Comparison of ENCODE assay signal across 14 cellular contexts in genomic region chr2:98307131-98307696, GRCh38. TPM values are rescaled to one million over a fixed set of nuclear protein-coding genes. Genes with fewer than 3 reads are reported as not detected.
DNase-seq lines count a peak whose midpoint lies in the region; ATAC-seq, FAIRE-seq and TF ChIP-seq lines count a peak whose summit lies in the region.
"Not testable (repeated sequence)": the region's sequence is repeated elsewhere in the genome, so short reads cannot be mapped to it uniquely, and the experiment has no call there.
"Had no signal": no experiment of that assay in that cellular context is flagged by ENCODE, and none has a peak within 500 bp of the region (broad histone marks: within the 10 kb centered on the region; RNA-seq: fewer than 3 reads in every experiment).

No MANE protein-coding gene starts in this region.

- not testable (repeated sequence) for H3K4me1 ChIP-seq in neural progenitor cell
- H3K4me1 ChIP-seq in stomach = peaks cover 0 to 15% (median 11%) of the 10 kb centered on the region in 4 donors

- 43 to 63% (median 55%) methylated on average over 9 of the region's 9 CpGs for WGBS in stomach, 5 donors

- not testable (repeated sequence) for H3K79me2 ChIP-seq in neural progenitor cell (ENCODE audit: low read depth)

- TF ChIP-seq CTCF in LNCaP clone FGC (IDR thresholded peaks at IDR 0.05; ENCODE audit: control insufficient read depth, extremely low read depth, insufficient read depth); bronchial epithelial cell (IDR thresholded peaks at IDR 0.05; ENCODE audit: insufficient read depth, low read length, severe bottlenecking); epithelial cell of esophagus (IDR thresholded peaks at IDR 0.05; ENCODE audit: insufficient read depth, low read depth, low read length, missing control alignments); neural progenitor cell (IDR thresholded peaks at IDR 0.05); stomach (IDR thresholded peaks at IDR 0.05): not testable (repeated sequence)

- H3K27ac ChIP-seq in neural progenitor cell = not testable (repeated sequence)
- peak overlapping the region; percentile 27 to 81 (median 55) for H3K27ac ChIP-seq in stomach

- H3K9ac ChIP-seq in neural progenitor cell = not testable (repeated sequence)

- not testable (repeated sequence) for H3K36me3 Mint-ChIP-seq in neural progenitor cell

- H3K9me3 ChIP-seq in neural progenitor cell (ENCODE audit: low read depth); stomach: not testable (repeated sequence)

- not testable (repeated sequence) for TF ChIP-seq POLR2A in stomach (IDR thresholded peaks at IDR 0.05)

- H3K9me3 Mint-ChIP-seq in neural progenitor cell = not testable (repeated sequence)

- not testable (repeated sequence) for H2AFZ ChIP-seq in neural progenitor cell (replicated peaks)

- DNase-seq in LNCaP clone FGC (ENCODE audit: low read depth) (peak; percentile 87), bronchial epithelial cell (ENCODE audit: low read depth) (peak; percentile 8), epithelial cell of esophagus (ENCODE audit: low read depth) (peak; percentile 4), left colon (peak in 1 of 2 donors; percentile 68), stomach (peak; percentile 67)
- DNase-seq in neural progenitor cell (ENCODE audit: low spot score) = not testable (repeated sequence)

- not testable (repeated sequence) for H3K4me3 ChIP-seq in LNCaP clone FGC (ENCODE audit: low read depth, low read length); bronchial epithelial cell (ENCODE audit: low read depth, low read length); epithelial cell of esophagus (ENCODE audit: low read length); neural progenitor cell; stomach

- peak overlapping the region; percentile 26 for H3K27ac Mint-ChIP-seq in neural progenitor cell

- H3K4me2 ChIP-seq in neural progenitor cell = not testable (repeated sequence)

- TF ChIP-seq EP300 in stomach (IDR thresholded peaks at IDR 0.05) = not testable (repeated sequence)

- not testable (repeated sequence) for H3K4me3 Mint-ChIP-seq in neural progenitor cell

- not testable (repeated sequence) for H4K20me1 ChIP-seq in neural progenitor cell (ENCODE audit: low read depth)

- intact Hi-C loops in left colon (cut with DNase I, micrococcal nuclease); stomach (cut with DNase I; ENCODE audit: low total_unique reads): not testable (repeated sequence)

- H3F3A ChIP-seq in neural progenitor cell (ENCODE audit: low read depth) = not testable (repeated sequence)

- peak; percentile 63 for ATAC-seq in left colon

- FAIRE-seq in bronchial epithelial cell (lab: Jason Lieb, UNC) = not testable (repeated sequence)

- not testable (repeated sequence) for H3K27me3 ChIP-seq in bronchial epithelial cell (ENCODE audit: control insufficient read depth, insufficient read depth, low read length); neural progenitor cell
- peaks cover 0 to 31% (median 0%) of the 10 kb centered on the region in 3 donors for H3K27me3 ChIP-seq in stomach

- peaks cover 15% of the 10 kb centered on the region for H3K4me1 Mint-ChIP-seq in neural progenitor cell

- not testable (repeated sequence) for H3K36me3 ChIP-seq in bronchial epithelial cell (ENCODE audit: control insufficient read depth, insufficient read depth, low read length); neural progenitor cell; stomach

- not testable (repeated sequence) for H3K27me3 Mint-ChIP-seq in neural progenitor cell (ENCODE audit: insufficient read depth, low read depth)

RNA-seq across cellular contexts. Expression of gene CNGA3, which starts 39.0 kb away (rescaled TPM):
- total RNA-seq in bronchial epithelial cell (under 0.01 TPM in 1 of 2 replicates, not detected in the other), left colon (1 to 10 TPM in 1 of 2 donors, under 1 TPM in 1; 0.27 to 1.3 TPM), neural progenitor cell (ENCODE audit: low replicate concordance) (not detected in 2 replicates), stomach (1 to 10 TPM in 2 of 5 donors, under 1 TPM in 1, not detected in 2; 0.14 to 6.4 (median 1.1) TPM)
- polyA plus RNA-seq in stomach = under 1 TPM in 2 of 3 donors, not detected in 1; 0.12 to 0.13 TPM
- total RNA-seq: Calu3; CD4-positive, alpha-beta memory T cell; Daoy; G401; GM23338; H4; H9 had no signal
- polyA plus RNA-seq: A549; CD4-positive, alpha-beta memory T cell; GM23338 had no signal
